In genomic region chr18:10010611-10011015, GRCh38 we compare ENCODE assay signal across 9 cellular contexts.
DNase-seq lines count a peak whose midpoint lies in the region; ATAC-seq and TF ChIP-seq lines count a peak whose summit lies in the region.
"Had no signal": no experiment of that assay in that cellular context is flagged by ENCODE, and none has a peak within 500 bp of the region (broad histone marks: within the 10 kb centered on the region; RNA-seq: fewer than 3 reads in every experiment).

No MANE protein-coding gene starts in this region.

- H3K27ac Mint-ChIP-seq in nephron: peak overlapping the region in 2 of 3 experiments; percentile 35 to 83

- H3K27ac ChIP-seq in RWPE1: peak overlapping the region; percentile 54

- H3K4me3 Mint-ChIP-seq in nephron: no peak overlapping the region
- H3K4me3 Mint-ChIP-seq: CD14-positive monocyte had no signal

- H3K4me3 ChIP-seq in AG04449 (ENCODE audit: low read depth, low read length): no peak overlapping the region
- no peak overlapping the region for H3K4me3 ChIP-seq in fibroblast of pulmonary artery (replicated peaks; ENCODE audit: low read depth, low read length)
- no peak overlapping the region for H3K4me3 ChIP-seq in BE2C (ENCODE audit: low read depth, low read length)

- POLR2A ChIA-PET in AG04449 (lab: Yijun Ruan, JAX): interaction anchor here (1.6 kb wide), 1 partner anchor 515 kb away, joined by 6 read pairs; the partner anchor contains the start of gene NAPG
- POLR2A ChIA-PET in RWPE1 (lab: Yijun Ruan, JAX; ENCODE audit: low non-redundant PET): no interaction called here

- no peaks in the 10 kb centered on the region for H3K4me1 ChIP-seq in BE2C

- H3K36me3 ChIP-seq in BE2C: no peaks in the 10 kb centered on the region

- no peaks in the 10 kb centered on the region for H3K36me3 Mint-ChIP-seq in nephron (ENCODE audit: low read depth)

- peaks cover 34% of the 10 kb centered on the region for H3K4me1 Mint-ChIP-seq in nephron

- no peak for ATAC-seq in GM18867 (IDR thresholded peaks at IDR 0.05; ENCODE audit: unreplicated experiment)

- no peak for TF ChIP-seq CTCF in AG04449 (IDR thresholded peaks at IDR 0.05; ENCODE audit: insufficient read depth, low read length, missing control alignments)
- TF ChIP-seq CTCF in RWPE1 (conservative IDR thresholded peaks at IDR 0.05; ENCODE audit: low read depth): no peak
- TF ChIP-seq CTCF in fibroblast of pulmonary artery (IDR thresholded peaks at IDR 0.05; ENCODE audit: low read length, missing control alignments): no peak
- no peak for TF ChIP-seq CTCF in nephron (IDR thresholded peaks at IDR 0.05; ENCODE audit: unreplicated experiment in 3 of 3)
- TF ChIP-seq CTCF in BE2C (IDR thresholded peaks at IDR 0.05; ENCODE audit: low read depth, low read length): no peak

- peaks cover 27% of the 10 kb centered on the region for H3K27me3 Mint-ChIP-seq in nephron (ENCODE audit: low read depth)

- DNase-seq in AG04449 (ENCODE audit: low read depth, low spot score) (peak; percentile 88), RWPE1 (ENCODE audit: low spot score) (no peak), fibroblast of pulmonary artery (ENCODE audit: low read depth) (peak; percentile 95), UCSD-AML1 (lab: John Stamatoyannopoulos, UW; ENCODE audit: unreplicated experiment) (no peak), BE2C (no peak), NAMALWA (ENCODE audit: low spot score) (no peak)

- no peaks in the 10 kb centered on the region for H3K9me3 Mint-ChIP-seq in nephron

- CTCF ChIA-PET in AG04449 (lab: Yijun Ruan, JAX): interaction anchor here (1.2 to 10.0 kb wide), 2 partner anchors 39 to 508 kb away, joined by 4 to 81 read pairs; no protein-coding TSS in a partner anchor
- CTCF ChIA-PET in RWPE1 (lab: Yijun Ruan, JAX): interaction anchor here (0.7 kb wide), 1 partner anchor 181 kb away, joined by 3 read pairs; no protein-coding TSS in a partner anchor

- no peaks in the 10 kb centered on the region for H3K9me3 ChIP-seq in BE2C

- no peaks in the 10 kb centered on the region for H3K27me3 ChIP-seq in BE2C

Comparison
In these comparisons a context has a peak if more than half of its experiments do, and no peak if none do; other contexts are left out.
1. DNase-seq: peak in AG04449 (single experiment) and fibroblast of pulmonary artery (single experiment); none in RWPE1 (single experiment), UCSD-AML1 (single experiment), BE2C (single experiment) and NAMALWA (single experiment).